In genomic region chr17:77961741-77962140, GRCh38 we compare ENCODE assay signal across 1 cellular context.
TF ChIP-seq lines count a peak whose summit lies in the region.

No MANE protein-coding gene starts in this region.

TF ChIP-seq in HepG2, 621 proteins besides CTCF, POLR2A, EP300 and RAD21:
- TF ChIP-seq RELA (CRISPR knock-in tag; IDR thresholded peaks at IDR 0.05) (no peak), ZNF281 (CRISPR knock-in tag; IDR thresholded peaks at IDR 0.05; ENCODE audit: borderline replicate concordance) (no peak), ZNF350 (CRISPR knock-in tag; IDR thresholded peaks at IDR 0.05; ENCODE audit: borderline replicate concordance, low read depth) (no peak), ZNF468 (CRISPR knock-in tag; IDR thresholded peaks at IDR 0.05) (no peak), ZNF337 (CRISPR knock-in tag; IDR thresholded peaks at IDR 0.05; ENCODE audit: borderline replicate concordance, low read depth) (no peak), PAXIP1 (CRISPR knock-in tag; conservative IDR thresholded peaks at IDR 0.05) (no peak), MTF2 (CRISPR knock-in tag; IDR thresholded peaks at IDR 0.05; ENCODE audit: borderline replicate concordance) (no peak), CREB1 (IDR thresholded peaks at IDR 0.05) (no peak), CREB1 (CRISPR knock-in tag; IDR thresholded peaks at IDR 0.05) (no peak), ZKSCAN8 (CRISPR knock-in tag; IDR thresholded peaks at IDR 0.05; ENCODE audit: borderline replicate concordance) (no peak), ZFP82 (CRISPR knock-in tag; IDR thresholded peaks at IDR 0.05; ENCODE audit: borderline replicate concordance) (no peak), ZFP37 (CRISPR knock-in tag; IDR thresholded peaks at IDR 0.05; ENCODE audit: borderline replicate concordance) (no peak), GATAD1 (CRISPR knock-in tag; IDR thresholded peaks at IDR 0.05) (no peak), PHF20 (CRISPR knock-in tag; IDR thresholded peaks at IDR 0.05) (no peak), MBD4 (IDR thresholded peaks at IDR 0.05; ENCODE audit: borderline replicate concordance, low read length) (no peak), SRSF9 (IDR thresholded peaks at IDR 0.05; ENCODE audit: borderline replicate concordance, insufficient read depth, low read depth, low read length, poor library complexity, severe bottlenecking) (no peak), TFAP4 (IDR thresholded peaks at IDR 0.05; ENCODE audit: borderline replicate concordance, low read depth) (no peak), ZNF589 (CRISPR knock-in tag; conservative IDR thresholded peaks at IDR 0.05) (no peak), ZNF841 (CRISPR knock-in tag; IDR thresholded peaks at IDR 0.05; ENCODE audit: borderline replicate concordance) (no peak), NFKBIZ (CRISPR knock-in tag; IDR thresholded peaks at IDR 0.05) (no peak), ZNF235 (CRISPR knock-in tag; IDR thresholded peaks at IDR 0.05; ENCODE audit: borderline replicate concordance) (no peak)
